10 cellular contexts compared by ENCODE assay signal in genomic region chr11:111764621-111765020, GRCh38. TPM values are rescaled to one million over a fixed set of nuclear protein-coding genes. Genes with fewer than 3 reads are reported as not detected.
DNase-seq lines count a peak whose midpoint lies in the region; ATAC-seq, FAIRE-seq and TF ChIP-seq lines count a peak whose summit lies in the region.
"Had no signal": no experiment of that assay in that cellular context is flagged by ENCODE, and none has a peak within 500 bp of the region (broad histone marks: within the 10 kb centered on the region; RNA-seq: fewer than 3 reads in every experiment).

No MANE protein-coding gene starts in this region.

- peaks cover 24% of the 10 kb centered on the region for H3K4me1 Mint-ChIP-seq in memory B cell

- intact Hi-C loops in K562 (cut with micrococcal nuclease): no loop called here

- peak overlapping the region; percentile 7 to 87; a peak in 2 of 4 replicates for H3K9ac ChIP-seq in K562 (ENCODE audit: insufficient read depth in 1 of 2, low read depth in 2 of 2, low read length in 2 of 2)

- no peak for TF ChIP-seq RAD21 in K562 (CRISPR knock-in tag; conservative IDR thresholded peaks at IDR 0.05 in 1 of 2, IDR thresholded peaks at IDR 0.05 in 1 of 2)

- H4K20me1 ChIP-seq in K562 (replicated peaks; ENCODE audit: control insufficient read depth, insufficient read depth, low read length): no peaks in the 10 kb centered on the region; the same call in 1 of the 2 replicates

- no TSS peak for BruUV-seq in K562 (replicated peaks; lab: Mats Ljungman, UMichigan)

- H3K27me3 Mint-ChIP-seq in memory B cell: no peaks in the 10 kb centered on the region

- ATAC-seq in K562 (no peak), memory B cell (ENCODE audit: low read depth) (no peak), GM21360 (IDR thresholded peaks at IDR 0.05; ENCODE audit: unreplicated experiment) (no peak), foreskin keratinocyte (no peak)

- H3K4me3 Mint-ChIP-seq in memory B cell: peak overlapping the region; percentile 24

- TF ChIP-seq CTCF in AG04449 (IDR thresholded peaks at IDR 0.05; ENCODE audit: insufficient read depth, low read length, missing control alignments) (no peak), HFF-Myc (IDR thresholded peaks at IDR 0.05; ENCODE audit: low read depth, low read length, missing control alignments) (no peak), K562 (IDR thresholded peaks at IDR 0.05 in 2 of 3, conservative IDR thresholded peaks at IDR 0.05 in 1 of 3; ENCODE audit: insufficient read depth in 2 of 3, low read depth in 1 of 3, low read length in 3 of 3) (no peak), foreskin keratinocyte (conservative IDR thresholded peaks at IDR 0.05) (no peak)

- peaks cover 4 to 7% of the 10 kb centered on the region in 2 experiments; a peak in 2 of 5 replicates for H3K4me1 ChIP-seq in K562 (replicated peaks in 1 of 2; ENCODE audit: control insufficient read depth in 2 of 2, insufficient read depth in 2 of 2, low read length in 2 of 2)
- peaks cover 10% of the 10 kb centered on the region for H3K4me1 ChIP-seq in foreskin keratinocyte

- CTCF ChIA-PET in AG04449 (lab: Yijun Ruan, JAX) (interaction anchor here (0.8 to 13.3 kb wide), 8 partner anchors 8 to 318 kb away, joined by 3 to 137 read pairs (median 4); partner anchors contain the start of gene SIK2), K562 (lab: Yijun Ruan, JAX; ENCODE audit: low intra/inter-chr PET ratio) (no interaction called here)

- peak overlapping the region; percentile 83 for H3K4me2 ChIP-seq in K562 (ENCODE audit: insufficient read depth, low read length)

- H3K36me3 ChIP-seq in K562 (ENCODE audit: control insufficient read depth, insufficient read depth, low read length): peaks cover 52% of the 10 kb centered on the region

- no peak for TF ChIP-seq POLR2A in K562 (conservative IDR thresholded peaks at IDR 0.05)

- H3K4me3 ChIP-seq in AG04449 (ENCODE audit: low read depth, low read length) (peak overlapping the region; percentile 95), HFF-Myc (replicated peaks; ENCODE audit: low read depth, low read length) (peak overlapping the region; percentile 88), K562 (peak overlapping the region; percentile 84)

- H2AFZ ChIP-seq in K562 (ENCODE audit: low read depth, low read length): no peak overlapping the region

- H3K27ac Mint-ChIP-seq in memory B cell: no peak overlapping the region

- H3K9me1 ChIP-seq in K562 (ENCODE audit: control insufficient read depth, insufficient read depth, low read length): no peaks in the 10 kb centered on the region

- H3K36me3 Mint-ChIP-seq in memory B cell: peaks cover 16% of the 10 kb centered on the region

- H3K79me2 ChIP-seq in K562 (ENCODE audit: control insufficient read depth, insufficient read depth, low read length): peaks cover 29% of the 10 kb centered on the region

- FAIRE-seq in K562 (lab: Jason Lieb, UNC): no peak

- POLR2A ChIA-PET in AG04449 (lab: Yijun Ruan, JAX) (interaction anchor here (0.7 to 1.7 kb wide), 2 partner anchors 109 to 162 kb away, joined by 3 to 4 read pairs; no protein-coding TSS in a partner anchor), K562 (lab: Yijun Ruan, JAX) (interaction anchor here (0.6 to 3.4 kb wide), 5 partner anchors 9 to 189 kb away, joined by 3 to 24 read pairs (median 3); no protein-coding TSS in a partner anchor)

- no peak for TF ChIP-seq EP300 in K562 (IDR thresholded peaks at IDR 0.05; ENCODE audit: low read length)

- no peaks in the 10 kb centered on the region for H3K9me3 Mint-ChIP-seq in memory B cell

- no peaks in the 10 kb centered on the region for H3K9me3 ChIP-seq in K562 (replicated peaks; ENCODE audit: control insufficient read depth, insufficient read depth, low read depth, low read length)

- H3K27me3 ChIP-seq in K562 (ENCODE audit: control insufficient read depth in 2 of 2, insufficient read depth in 2 of 2, low read length in 2 of 2): no peaks in the 10 kb centered on the region
- no peaks in the 10 kb centered on the region for H3K27me3 ChIP-seq in foreskin keratinocyte

- DNase-seq in AG04449 (ENCODE audit: low read depth, low spot score) (no peak), HFF-Myc (ENCODE audit: extremely low read depth, low read depth) (no peak), K562 (ENCODE audit: extremely low read depth in 1 of 4, low spot score in 3 of 4) (no peak), memory B cell (ENCODE audit: low spot score in 2 of 2) (no peak), NCI-H1694 (lab: John Stamatoyannopoulos, UW) (no peak), foreskin keratinocyte (no peak)
- DNase-seq in activated CD4-positive, CD25-positive, alpha-beta regulatory T cell (lab: John Stamatoyannopoulos, UW): no peak
- DNase-seq: activated naive CD4-positive, alpha-beta T cell treated with Interleukin-2 at 50 U/mL for 16 hours; NCI-H1048 had no signal

- H3K27ac ChIP-seq in K562 (ENCODE audit: extremely low read depth, low read depth, low read length) (no peak overlapping the region), foreskin keratinocyte (no peak overlapping the region)

- in situ Hi-C loops in K562 (cut with MboI): no loop called here

- 17% methylated on average over 1 of the region's 1 CpG for WGBS in K562 (ENCODE audit: insufficient coverage, low coverage, missing lambda C conversion rate)

TF ChIP-seq in K562, 482 proteins besides CTCF, POLR2A, EP300 and RAD21 (continues in another document):
- no peak for TF ChIP-seq ZNF695 (CRISPR knock-in tag; IDR thresholded peaks at IDR 0.05)
- TF ChIP-seq ZNF77 (CRISPR knock-in tag; IDR thresholded peaks at IDR 0.05): no peak
- TF ChIP-seq GTF2A2 (tag; IDR thresholded peaks at IDR 0.05): no peak
- TF ChIP-seq ZBTB8A (IDR thresholded peaks at IDR 0.05; ENCODE audit: partially characterized antibody): no peak
- no peak for TF ChIP-seq RNF219 (CRISPR knock-in tag; IDR thresholded peaks at IDR 0.05)
- TF ChIP-seq KDM5B (IDR thresholded peaks at IDR 0.05; ENCODE audit: insufficient replicate concordance, low read depth, low read length): no peak
- TF ChIP-seq ZEB2 (IDR thresholded peaks at IDR 0.05): no peak
- no peak for TF ChIP-seq BRD4 (IDR thresholded peaks at IDR 0.05)
- TF ChIP-seq, protein P1, sequence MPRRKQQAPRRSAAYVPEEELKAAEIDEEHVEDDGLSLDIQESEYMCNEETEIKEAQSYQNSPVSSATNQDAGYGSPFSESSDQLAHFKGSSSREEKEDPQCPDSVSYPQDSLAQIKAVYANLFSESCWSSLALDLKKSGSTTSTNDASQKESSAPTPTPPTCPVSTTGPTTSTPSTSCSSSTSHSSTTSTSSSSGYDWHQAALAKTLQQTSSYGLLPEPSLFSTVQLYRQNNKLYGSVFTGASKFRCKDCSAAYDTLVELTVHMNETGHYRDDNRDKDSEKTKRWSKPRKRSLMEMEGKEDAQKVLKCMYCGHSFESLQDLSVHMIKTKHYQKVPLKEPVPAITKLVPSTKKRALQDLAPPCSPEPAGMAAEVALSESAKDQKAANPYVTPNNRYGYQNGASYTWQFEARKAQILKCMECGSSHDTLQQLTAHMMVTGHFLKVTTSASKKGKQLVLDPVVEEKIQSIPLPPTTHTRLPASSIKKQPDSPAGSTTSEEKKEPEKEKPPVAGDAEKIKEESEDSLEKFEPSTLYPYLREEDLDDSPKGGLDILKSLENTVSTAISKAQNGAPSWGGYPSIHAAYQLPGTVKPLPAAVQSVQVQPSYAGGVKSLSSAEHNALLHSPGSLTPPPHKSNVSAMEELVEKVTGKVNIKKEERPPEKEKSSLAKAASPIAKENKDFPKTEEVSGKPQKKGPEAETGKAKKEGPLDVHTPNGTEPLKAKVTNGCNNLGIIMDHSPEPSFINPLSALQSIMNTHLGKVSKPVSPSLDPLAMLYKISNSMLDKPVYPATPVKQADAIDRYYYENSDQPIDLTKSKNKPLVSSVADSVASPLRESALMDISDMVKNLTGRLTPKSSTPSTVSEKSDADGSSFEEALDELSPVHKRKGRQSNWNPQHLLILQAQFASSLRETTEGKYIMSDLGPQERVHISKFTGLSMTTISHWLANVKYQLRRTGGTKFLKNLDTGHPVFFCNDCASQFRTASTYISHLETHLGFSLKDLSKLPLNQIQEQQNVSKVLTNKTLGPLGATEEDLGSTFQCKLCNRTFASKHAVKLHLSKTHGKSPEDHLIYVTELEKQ (CRISPR knock-in tag; IDR thresholded peaks at IDR 0.05): no peak

RNA-seq across cellular contexts. Expression of gene PPP2R1B, which starts 1.6 kb away (rescaled TPM):
- total RNA-seq in K562 (2011; cell fraction: chromatin; rRNA removed; ENCODE audit: low replicate concordance): 46.5 and 64.1 TPM in 2 replicates
- 22.1 and 22.3 TPM in 2 replicates for total RNA-seq in K562 (2011; cell fraction: nucleolus; rRNA removed)
- total RNA-seq in K562 (2011; cell fraction: nucleoplasm; rRNA removed): 33.6 and 43.7 TPM in 2 replicates
- total RNA-seq in K562 (2014; rRNA removed) (24.6 and 32.1 TPM in 2 replicates), K562 (2014; rRNA removed; fragmentation: Illumina TruSeq; extraction: Trizol) (39.8 and 46.0 TPM in 2 replicates), K562 (2015; rRNA removed; fragmentation: Illumina TruSeq; extraction: Trizol) (25.1 and 30.4 TPM in 2 replicates), K562 (2021) (57.3 and 57.4 TPM in 2 replicates), foreskin keratinocyte (30.4 and 32.9 TPM in 2 replicates)
- polyA plus RNA-seq in K562 (2011; rRNA removed) (33.4 and 48.4 TPM in 2 replicates), K562 (2014; fragmentation: Illumina TruSeq; extraction: Trizol) (36.4 and 39.4 TPM in 2 replicates), K562 (2014; fragmentation: Nextera tagmentation; extraction: Ambion mirVana) (10 to 100 TPM; 50.9 to 68.5 TPM), K562 (2014; rRNA removed) (24.7 and 31.5 TPM in 2 replicates), foreskin keratinocyte (11.5 and 13.1 TPM in 2 replicates)
- 23.5 and 28.5 TPM in 2 replicates for polyA plus RNA-seq in K562 (2011; cell fraction: cytosol; rRNA removed)
- 21.3 and 22.6 TPM in 2 replicates for polyA plus RNA-seq in K562 (2011; cell fraction: nucleus; rRNA removed)
- polyA plus RNA-seq in K562 (2012): 16.8 and 30.6 TPM in 2 replicates
- 84.3 and 113 TPM in 2 replicates for polyA minus RNA-seq in K562 (2011; rRNA and poly(A)+ RNA removed)
- 32.5 and 47.0 TPM in 2 replicates for polyA minus RNA-seq in K562 (2011; cell fraction: cytosol; rRNA and poly(A)+ RNA removed)
- polyA minus RNA-seq in K562 (2011; cell fraction: nucleus; rRNA and poly(A)+ RNA removed): 19.3 and 31.8 TPM in 2 replicates
